In genomic region chr7:76053461-76053860, GRCh38 we compare ENCODE assay signal across 18 cellular contexts. TPM values are rescaled to one million over a fixed set of nuclear protein-coding genes. Genes with fewer than 3 reads are reported as not detected.
A peak's percentile ranks its signal among the peaks of the same experiment; 100 is the strongest.
DNase-seq lines count a peak whose midpoint lies in the region; ATAC-seq and TF ChIP-seq lines count a peak whose summit lies in the region.
"Had no signal": no experiment of that assay in that cellular context is flagged by ENCODE, and none has a peak within 500 bp of the region (broad histone marks: within the 10 kb centered on the region; RNA-seq: fewer than 3 reads in every experiment).

No MANE protein-coding gene starts in this region.

- H2BK12ac ChIP-seq in neuronal stem cell (ENCODE audit: low read length), result no peak overlapping the region

- H3K27me3 ChIP-seq in ectodermal cell (ENCODE audit: control insufficient read depth, insufficient read depth, low read length, poor library complexity, severe bottlenecking) (no peaks in the 10 kb centered on the region), neuronal stem cell (ENCODE audit: control insufficient read depth in 3 of 3, insufficient read depth in 3 of 3, low read depth in 1 of 3, low read length in 3 of 3) (no peaks in the 10 kb centered on the region)
- H3K27me3 ChIP-seq: left lung had no signal

- peak overlapping the region in 2 of 3 donors; percentile 78 to 91 for H3K27ac Mint-ChIP-seq in IgD-negative memory B cell

- no peak overlapping the region for H4K91ac ChIP-seq in neuronal stem cell (ENCODE audit: low read depth, low read length, poor library complexity)

- no peak for TF ChIP-seq CTCF in GM13976 (IDR thresholded peaks at IDR 0.05; ENCODE audit: borderline replicate concordance, control extremely low read depth, extremely low read depth, insufficient read depth, missing control alignments)

- no peak overlapping the region for H2BK5ac ChIP-seq in neuronal stem cell (ENCODE audit: low read length)

- H2BK120ac ChIP-seq in neuronal stem cell (ENCODE audit: low read depth, low read length), result no peak overlapping the region

- H3K18ac ChIP-seq in neuronal stem cell (ENCODE audit: low read length), result no peak overlapping the region

- H3K4me3 ChIP-seq in ectodermal cell (ENCODE audit: insufficient read depth, low read depth, low read length), result no peak overlapping the region
- H3K4me3 ChIP-seq in neuronal stem cell (ENCODE audit: low read length in 2 of 2), result no peak overlapping the region
- H3K4me3 ChIP-seq: left lung, smooth muscle cell had no signal

- H3K79me1 ChIP-seq in neuronal stem cell (ENCODE audit: low read depth, low read length), result peaks cover 6% of the 10 kb centered on the region

- H3K4me1 ChIP-seq in ectodermal cell (ENCODE audit: control insufficient read depth, insufficient read depth, low read length), result peaks cover 9% of the 10 kb centered on the region
- H3K4me1 ChIP-seq in neuronal stem cell (ENCODE audit: control insufficient read depth in 2 of 2, insufficient read depth in 1 of 2, low read depth in 1 of 2, low read length in 2 of 2), result peaks cover 0 to 2% of the 10 kb centered on the region in 2 donors

- H3K4ac ChIP-seq in neuronal stem cell (ENCODE audit: low read length), result no peak overlapping the region

- peaks cover 12 to 35% (median 17%) of the 10 kb centered on the region in 3 donors for H3K4me1 Mint-ChIP-seq in IgD-negative memory B cell

- H3K27ac ChIP-seq in ectodermal cell (ENCODE audit: insufficient read depth, low read depth, low read length, poor library complexity, severe bottlenecking) (peak overlapping the region; percentile 33), neuronal stem cell (replicated peaks; ENCODE audit: low read length) (no peak overlapping the region)
- H3K27ac ChIP-seq: C4-2B, left lung had no signal

- 90 to 91% methylated on average over 6 of the region's 6 CpGs for WGBS in ectodermal cell, 2 experiments
- no CpG with 5 or more reads among the region's 6 CpGs for WGBS in neuronal stem cell (ENCODE audit: extremely low coverage in 2 of 2, insufficient read length in 2 of 2, insufficient replicate concordance in 1 of 2), 2 donors

- no peak overlapping the region for H2AK5ac ChIP-seq in neuronal stem cell (ENCODE audit: low read depth, low read length)

- H3K14ac ChIP-seq in neuronal stem cell (ENCODE audit: low read length), result no peak overlapping the region

- H3K36me3 ChIP-seq in ectodermal cell (ENCODE audit: control insufficient read depth, insufficient read depth, low read length), result peaks cover 13% of the 10 kb centered on the region
- peaks cover 22 to 86% of the 10 kb centered on the region in 2 donors for H3K36me3 ChIP-seq in neuronal stem cell (replicated peaks in 1 of 2; ENCODE audit: control insufficient read depth in 2 of 2, insufficient read depth in 2 of 2, low read length in 2 of 2)

- H3K36me3 Mint-ChIP-seq in IgD-negative memory B cell, result peaks cover 2% of the 10 kb centered on the region

- H3K27me3 Mint-ChIP-seq in IgD-negative memory B cell, result no peaks in the 10 kb centered on the region

- DNase-seq in neuronal stem cell (ENCODE audit: low spot score) (no peak), GM13976 (ENCODE audit: low spot score) (no peak), NCI-H748 (lab: John Stamatoyannopoulos, UW; ENCODE audit: unreplicated experiment) (no peak)
- DNase-seq: activated CD4-positive, alpha-beta T cell treated with anti-CD3 and anti-CD28 coated beads, Interleukin-2, amount 50 U/mL, for 1 hour; activated T-cell treated with anti-CD3 and anti-CD28 coated beads, Interleukin-2, amount 50 U/mL, for 4 hours; central memory CD4-positive, alpha-beta T cell; DMS79 treated with DMSO at 0.1 percent for 48 hours; effector memory CD4-positive, alpha-beta T cell; left lung; NCI-H1436; SK-N-SH had no signal

- no peak overlapping the region for H2AFZ ChIP-seq in neuronal stem cell (ENCODE audit: low read length)

- H3K4me3 Mint-ChIP-seq in IgD-negative memory B cell, result no peak overlapping the region
- H3K4me3 Mint-ChIP-seq: activated T-cell treated with anti-CD3 and anti-CD28 coated beads, Interleukin-2, amount 50 U/mL, for 4 hours had no signal

- H3K9me3 ChIP-seq in ectodermal cell (ENCODE audit: control insufficient read depth, low read length) (no peaks in the 10 kb centered on the region), neuronal stem cell (replicated peaks in 1 of 2; ENCODE audit: control insufficient read depth in 2 of 2, insufficient read depth in 1 of 2, low read depth in 1 of 2, low read length in 2 of 2) (no peaks in the 10 kb centered on the region)
- H3K9me3 ChIP-seq: left lung, SK-N-SH had no signal

- ATAC-seq in GM18867 (IDR thresholded peaks at IDR 0.05; ENCODE audit: unreplicated experiment), result peak; percentile 65
- ATAC-seq in HG02642 (IDR thresholded peaks at IDR 0.05; ENCODE audit: poor library complexity, unreplicated experiment), result no peak
- no peak for ATAC-seq in HG03521 (IDR thresholded peaks at IDR 0.05; ENCODE audit: unreplicated experiment)
- ATAC-seq: activated T-cell treated with anti-CD3 and anti-CD28 coated beads, Interleukin-2, amount 50 U/mL, for 4 hours had no signal

- H3K9me3 Mint-ChIP-seq in IgD-negative memory B cell, result no peaks in the 10 kb centered on the region
- H3K9me3 Mint-ChIP-seq: activated T-cell treated with anti-CD3 and anti-CD28 coated beads, Interleukin-2, amount 50 U/mL, for 4 hours had no signal

- in situ Hi-C loops in GM13976 (cut with MboI; ENCODE audit: low sequenced_read_pairs, unreplicated experiment), result no loop called here

- H3K9ac ChIP-seq in neuronal stem cell (ENCODE audit: low read depth, low read length, poor library complexity), result peak overlapping the region; percentile 30
- H3K9ac ChIP-seq: SK-N-SH had no signal

- H3K23ac ChIP-seq in neuronal stem cell (ENCODE audit: low read depth, low read length, poor library complexity), result no peak overlapping the region

- H4K8ac ChIP-seq in neuronal stem cell (ENCODE audit: low read depth, low read length), result no peak overlapping the region

- no peak overlapping the region for H2BK15ac ChIP-seq in neuronal stem cell (ENCODE audit: low read length)

- H3K4me2 ChIP-seq in neuronal stem cell (ENCODE audit: insufficient read depth, low read length, poor library complexity, severe bottlenecking), result no peak overlapping the region
- H3K4me2 ChIP-seq: smooth muscle cell had no signal

RNA-seq across cellular contexts. Expression of gene MDH2, which starts 5.6 kb away (rescaled TPM):
- polyA plus RNA-seq in IgD-negative memory B cell, result 177 TPM
- 171 TPM for polyA plus RNA-seq in ectodermal cell (2013, experiment 1 of 4)
- polyA plus RNA-seq in ectodermal cell (2013, experiment 2 of 4), result 155 TPM
- polyA plus RNA-seq in ectodermal cell (2013, experiment 3 of 4), result 131 TPM
- 144 TPM for polyA plus RNA-seq in ectodermal cell (2013, experiment 4 of 4)
- polyA plus RNA-seq in neuronal stem cell (2013, experiment 1 of 2), result 189 TPM
- 179 TPM for polyA plus RNA-seq in neuronal stem cell (2013, experiment 2 of 2)

RNA-seq across cellular contexts. Expression of gene STYXL1, which starts 5.7 kb away (rescaled TPM):
- 63.2 TPM for polyA plus RNA-seq in IgD-negative memory B cell
- 49.5 TPM for polyA plus RNA-seq in ectodermal cell (2013, experiment 1 of 4)
- polyA plus RNA-seq in ectodermal cell (2013, experiment 2 of 4), result 48.8 TPM
- polyA plus RNA-seq in ectodermal cell (2013, experiment 3 of 4), result 38.8 TPM
- 45.1 TPM for polyA plus RNA-seq in ectodermal cell (2013, experiment 4 of 4)
- polyA plus RNA-seq in neuronal stem cell (2013, experiment 1 of 2), result 39.7 TPM
- polyA plus RNA-seq in neuronal stem cell (2013, experiment 2 of 2), result 37.4 TPM

RNA-seq across cellular contexts. Expression of gene TMEM120A, which starts 59.1 kb away (rescaled TPM):
- 32.2 TPM for polyA plus RNA-seq in IgD-negative memory B cell
- polyA plus RNA-seq in ectodermal cell (2013, experiment 1 of 4), result 24.8 TPM
- 26.5 TPM for polyA plus RNA-seq in ectodermal cell (2013, experiment 2 of 4)
- 27.3 TPM for polyA plus RNA-seq in ectodermal cell (2013, experiment 3 of 4)
- polyA plus RNA-seq in ectodermal cell (2013, experiment 4 of 4), result 22.9 TPM
- 17.6 TPM for polyA plus RNA-seq in neuronal stem cell (2013, experiment 1 of 2)
- polyA plus RNA-seq in neuronal stem cell (2013, experiment 2 of 2), result 17.4 TPM
